Comparison of ENCODE assay signal across 36 cellular contexts in the genomic region with DNA sequence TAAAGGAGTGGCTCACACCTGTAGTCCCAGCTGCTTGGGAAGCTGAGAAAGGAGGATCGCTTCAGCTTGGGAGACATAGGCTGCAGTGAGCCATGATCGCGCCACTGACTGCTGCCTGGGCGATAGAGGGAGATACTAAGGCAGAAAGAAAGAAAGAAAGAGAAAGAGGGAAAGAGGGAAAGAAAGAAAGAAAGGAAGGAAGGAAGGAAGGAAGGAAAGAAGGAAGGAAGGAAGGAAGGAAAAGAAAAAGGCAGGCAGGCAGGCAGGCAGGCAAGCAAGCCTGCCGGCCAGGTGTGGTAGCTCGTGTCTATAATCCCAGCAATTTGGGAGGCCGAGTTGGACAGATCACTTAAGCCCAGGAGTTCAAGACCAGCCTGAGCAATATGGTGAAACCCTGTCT. TPM values are rescaled to one million over a fixed set of nuclear protein-coding genes. Genes with fewer than 3 reads are reported as not detected.
"Had no signal": no experiment of that assay in that cellular context is flagged by ENCODE, and none has a peak within 500 bp of the region (broad histone marks: within the 10 kb centered on the region; RNA-seq: fewer than 3 reads in every experiment).

No MANE protein-coding gene starts in this region.

- H3K36me3 Mint-ChIP-seq: activated naive CD4-positive, alpha-beta T cell treated with anti-CD3 and anti-CD28 coated beads, Interleukin-2, amount 10 ng/mL, durations not matched to agents 7 days and 5 days had no signal

- H3K4me3 ChIP-seq: adrenal gland, body of pancreas, esophagus squamous epithelium, gastroesophageal sphincter, heart right ventricle had no signal

- H3K9me3 ChIP-seq: body of pancreas, esophagus squamous epithelium, gastroesophageal sphincter had no signal

- H3K4me1 Mint-ChIP-seq: activated CD4-positive, alpha-beta memory T cell treated with anti-CD3 and anti-CD28 coated beads, Interleukin-2, amount 10 ng/mL, durations not matched to agents 7 days and 5 days; activated CD4-positive, alpha-beta T cell treated with anti-CD3 and anti-CD28 coated beads for 36 hours; activated CD4-positive, alpha-beta T cell treated with anti-CD3 and anti-CD28 coated beads, Interleukin-2, amount 10 ng/mL, durations not matched to agents 24 days and 14 days; activated naive CD4-positive, alpha-beta T cell treated with anti-CD3 and anti-CD28 coated beads, Interleukin-2, amount 10 ng/mL, durations not matched to agents 7 days and 5 days; T-helper 17 cell had no signal

- H3K27ac ChIP-seq: adrenal gland, body of pancreas, epithelial cell of prostate, esophagus squamous epithelium, gastroesophageal sphincter, heart right ventricle, WERI-Rb-1 had no signal

- H3K9me3 Mint-ChIP-seq: activated CD4-positive, alpha-beta memory T cell treated with anti-CD3 and anti-CD28 coated beads, Interleukin-2, amount 10 ng/mL, durations not matched to agents 7 days and 5 days; activated CD4-positive, alpha-beta T cell treated with anti-CD3 and anti-CD28 coated beads, Interleukin-2, amount 10 ng/mL, durations not matched to agents 24 days and 14 days; activated naive CD4-positive, alpha-beta T cell treated with anti-CD3 and anti-CD28 coated beads, Interleukin-2, amount 10 ng/mL, durations not matched to agents 7 days and 5 days; activated naive CD4-positive, alpha-beta T cell treated with anti-CD3 and anti-CD28 coated beads, Interleukin-2, amount 50 U/mL, for 72 hours; effector memory CD8-positive, alpha-beta T cell had no signal

- H3K4me3 Mint-ChIP-seq: activated CD4-positive, alpha-beta memory T cell treated with anti-CD3 and anti-CD28 coated beads, Interleukin-2, amount 10 ng/mL, durations not matched to agents 7 days and 5 days; activated CD4-positive, alpha-beta T cell treated with anti-CD3 and anti-CD28 coated beads for 36 hours; activated CD4-positive, alpha-beta T cell treated with anti-CD3 and anti-CD28 coated beads, Interleukin-2, amount 10 ng/mL, durations not matched to agents 24 days and 14 days; activated naive CD4-positive, alpha-beta T cell treated with anti-CD3 and anti-CD28 coated beads, Interleukin-2, amount 10 ng/mL, durations not matched to agents 7 days and 5 days; activated T-cell treated with anti-CD3 and anti-CD28 coated beads, Interleukin-2, amount 50 U/mL, for 24 hours; activated T-cell treated with anti-CD3 and anti-CD28 coated beads, Interleukin-2, amount 50 U/mL, for 72 hours; effector memory CD8-positive, alpha-beta T cell; T-helper 17 cell; T-helper 2 cell treated with Interferon-gamma antibody and Interleukin-4, amounts not matched to agents 5 μg/mL and 100 μg/mL, for 36 hours had no signal

- DNase-seq: activated CD4-positive, alpha-beta memory T cell treated with anti-CD3 and anti-CD28 coated beads, Interleukin-2, amount 10 ng/mL, durations not matched to agents 7 days and 5 days; activated CD4-positive, alpha-beta T cell treated with anti-CD3 and anti-CD28 coated beads for 36 hours; activated CD4-positive, alpha-beta T cell treated with anti-CD3 and anti-CD28 coated beads, Interleukin-2, amount 10 ng/mL, durations not matched to agents 24 days and 14 days; activated CD4-positive, CD25-positive, alpha-beta regulatory T cell; activated CD4-positive, CD25-positive, alpha-beta regulatory T cell treated with anti-CD3 and anti-CD28 coated beads, Interleukin-2, amount 50 U/mL, for 72 hours; activated CD8-positive, alpha-beta memory T cell treated with anti-CD3 and anti-CD28 coated beads, Interleukin-2, amount 50 U/mL, for 48 hours; activated gamma-delta T cell; activated naive CD4-positive, alpha-beta T cell; activated naive CD4-positive, alpha-beta T cell treated with anti-CD3 and anti-CD28 coated beads, Interleukin-2, amount 10 ng/mL, durations not matched to agents 7 days and 5 days; activated T-cell treated with anti-CD3 and anti-CD28 coated beads for 4 hours; activated T-cell treated with anti-CD3 and anti-CD28 coated beads, Interleukin-2, amount 50 U/mL, for 24 hours; activated T-cell treated with anti-CD3 and anti-CD28 coated beads, Interleukin-2, amount 50 U/mL, for 72 hours; adrenal gland; amygdala; aorta; body of pancreas; caudate nucleus; cortex of kidney; dermis blood vessel endothelial cell; effector CD4-positive, alpha-beta T cell; effector memory CD8-positive, alpha-beta T cell; esophagus squamous epithelium; foreskin melanocyte; heart right ventricle; T-helper 17 cell; T1000; WERI-Rb-1 had no signal

- H3K27ac Mint-ChIP-seq: activated CD4-positive, alpha-beta memory T cell treated with anti-CD3 and anti-CD28 coated beads, Interleukin-2, amount 10 ng/mL, durations not matched to agents 7 days and 5 days; activated CD4-positive, alpha-beta T cell treated with anti-CD3 and anti-CD28 coated beads for 36 hours; activated CD4-positive, alpha-beta T cell treated with anti-CD3 and anti-CD28 coated beads, Interleukin-2, amount 10 ng/mL, durations not matched to agents 24 days and 14 days; activated naive CD4-positive, alpha-beta T cell treated with anti-CD3 and anti-CD28 coated beads, Interleukin-2, amount 10 ng/mL, durations not matched to agents 7 days and 5 days; activated naive CD4-positive, alpha-beta T cell treated with anti-CD3 and anti-CD28 coated beads, Interleukin-2, amount 50 U/mL, for 72 hours; activated T-cell treated with anti-CD3 and anti-CD28 coated beads, Interleukin-2, amount 50 U/mL, for 24 hours; activated T-cell treated with anti-CD3 and anti-CD28 coated beads, Interleukin-2, amount 50 U/mL, for 72 hours; T-helper 17 cell; T-helper 2 cell treated with Interferon-gamma antibody and Interleukin-4, amounts not matched to agents 5 μg/mL and 100 μg/mL, for 36 hours had no signal

- H3K4me1 ChIP-seq: adrenal gland, body of pancreas had no signal

- H3K27me3 ChIP-seq: adrenal gland, body of pancreas, esophagus squamous epithelium, gastroesophageal sphincter, heart right ventricle had no signal

- H3K36me3 ChIP-seq: adrenal gland, esophagus squamous epithelium, gastroesophageal sphincter, heart right ventricle, WERI-Rb-1 had no signal

- ATAC-seq: activated CD4-positive, alpha-beta T cell treated with anti-CD3 and anti-CD28 coated beads for 36 hours; activated naive CD4-positive, alpha-beta T cell treated with anti-CD3 and anti-CD28 coated beads, Interleukin-2, amount 50 U/mL, for 72 hours; activated T-cell treated with anti-CD3 and anti-CD28 coated beads, Interleukin-2, amount 50 U/mL, for 72 hours; body of pancreas; effector memory CD8-positive, alpha-beta T cell; gastroesophageal sphincter; heart right ventricle; T-helper 17 cell had no signal

RNA-seq across cellular contexts. Expression of gene SLC28A1, which starts 15.3 kb away (rescaled TPM):
- total RNA-seq: activated CD4-positive, alpha-beta memory T cell treated with anti-CD3 and anti-CD28 coated beads, Interleukin-2, amount 10 ng/mL, durations not matched to agents 7 days and 5 days; activated CD4-positive, alpha-beta T cell treated with anti-CD3 and anti-CD28 coated beads for 36 hours; activated CD4-positive, alpha-beta T cell treated with anti-CD3 and anti-CD28 coated beads, Interleukin-2, amount 10 ng/mL, durations not matched to agents 24 days and 14 days; activated T-cell treated with anti-CD3 and anti-CD28 coated beads, Interleukin-2, amount 50 U/mL, for 72 hours; chondrocyte; dermis blood vessel endothelial cell; endothelial cell of umbilical vein; esophagus squamous epithelium; fibroblast of lung; fibroblast of villous mesenchyme; gastroesophageal sphincter; glomerular endothelial cell; T-helper 17 cell had no signal
- polyA plus RNA-seq: endothelial cell of umbilical vein, fibroblast of lung had no signal
